ENCODE assay signal across 15 cellular contexts in the genomic region with DNA sequence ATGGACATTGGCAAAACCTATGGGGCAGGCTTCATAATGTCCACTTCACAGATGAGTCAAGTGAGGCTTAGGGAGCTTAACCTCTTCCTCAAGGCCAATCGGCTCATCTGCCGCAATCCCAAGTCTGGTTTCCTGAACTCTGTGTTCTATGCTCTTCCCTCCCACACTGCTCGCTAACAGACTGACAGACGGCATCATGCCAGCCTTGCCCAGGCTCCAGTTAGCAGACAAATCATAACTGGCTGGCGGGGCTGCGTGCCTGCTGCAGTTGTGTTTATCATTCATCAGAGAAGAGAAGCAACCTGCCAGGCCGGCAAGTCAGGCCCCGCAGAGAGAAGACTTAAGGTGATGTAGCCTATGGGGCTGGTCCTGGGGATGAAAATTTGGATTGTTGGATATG.
DNase-seq lines count a peak whose midpoint lies in the region; ATAC-seq and TF ChIP-seq lines count a peak whose summit lies in the region.
"Had no signal": no experiment of that assay in that cellular context is flagged by ENCODE, and none has a peak within 500 bp of the region (broad histone marks: within the 10 kb centered on the region; RNA-seq: fewer than 3 reads in every experiment).

No MANE protein-coding gene starts in this region.

- DNase-seq in LNCaP clone FGC (ENCODE audit: low read depth) (peak; percentile 42), fibroblast of mammary gland (ENCODE audit: low read depth) (peak; percentile 25), occipital lobe (lab: John Stamatoyannopoulos, UW) (peak; percentile 8), testis (peak; percentile 85), HFFc6 (no peak), NCI-H1417 treated with DMSO at 0.1 percent for 48 hours (lab: John Stamatoyannopoulos, UW) (no peak), GDM1 (lab: John Stamatoyannopoulos, UW) (no peak)
- DNase-seq: Caco-2; CD8-positive, alpha-beta memory T cell; H7 had no signal

- intact Hi-C loops in testis (cut with DNase I; ENCODE audit: low total_unique reads), result no loop called here

- H3K4me1 Mint-ChIP-seq in HFFc6 (ENCODE audit: low read depth), result no peaks in the 10 kb centered on the region

- TF ChIP-seq CTCF in LNCaP clone FGC (IDR thresholded peaks at IDR 0.05; ENCODE audit: control insufficient read depth, extremely low read depth, insufficient read depth) (no peak), fibroblast of mammary gland (conservative IDR thresholded peaks at IDR 0.05; ENCODE audit: control insufficient read depth, insufficient read depth, low read depth, low read length) (no peak), testis (IDR thresholded peaks at IDR 0.05) (no peak), HFFc6 (IDR thresholded peaks at IDR 0.05) (no peak)

- TF ChIP-seq POLR2A in testis (IDR thresholded peaks at IDR 0.05), result no peak

- H3K9me3 ChIP-seq in testis, result no peaks in the 10 kb centered on the region
- H3K9me3 ChIP-seq: A549, Caco-2 had no signal

- H3K27ac Mint-ChIP-seq in HFFc6, result no peak overlapping the region
- H3K27ac Mint-ChIP-seq: CD8-positive, alpha-beta memory T cell; GM23338 had no signal

- no peak overlapping the region for H3K4me3 Mint-ChIP-seq in HFFc6
- H3K4me3 Mint-ChIP-seq: CD8-positive, alpha-beta memory T cell; GM23338 had no signal

- no peak for ATAC-seq in GM21576 (IDR thresholded peaks at IDR 0.05; ENCODE audit: unreplicated experiment)
- ATAC-seq: A549, GM23338, HepG2 had no signal

- peaks cover 9% of the 10 kb centered on the region; the same call in 1 of the 2 replicates for H3K36me3 Mint-ChIP-seq in HFFc6 (ENCODE audit: low read depth)
- H3K36me3 Mint-ChIP-seq: CD8-positive, alpha-beta memory T cell had no signal

- no peaks in the 10 kb centered on the region for H3K36me3 ChIP-seq in testis (ENCODE audit: low read depth, missing control alignments)
- H3K36me3 ChIP-seq: BLaER1 had no signal

- H3K9me3 Mint-ChIP-seq in HFFc6, result peaks cover 62% of the 10 kb centered on the region
- H3K9me3 Mint-ChIP-seq: GM23338 had no signal

- H3K4me3 ChIP-seq in LNCaP clone FGC (ENCODE audit: low read depth, low read length) (no peak overlapping the region), fibroblast of mammary gland (ENCODE audit: control insufficient read depth, low read depth, low read length) (no peak overlapping the region), testis (no peak overlapping the region)
- H3K4me3 ChIP-seq: A549, BLaER1, GM23338 had no signal

- no peaks in the 10 kb centered on the region for H3K27me3 Mint-ChIP-seq in HFFc6 (ENCODE audit: insufficient read depth)

- no peaks in the 10 kb centered on the region for H3K4me1 ChIP-seq in testis
- H3K4me1 ChIP-seq: A549, Caco-2 had no signal

- 67 to 69% methylated on average over 8 of the region's 8 CpGs for WGBS in testis, 2 donors

- no peak overlapping the region for H3K27ac ChIP-seq in testis
- H3K27ac ChIP-seq: A549, BLaER1 had no signal

- H3K27me3 ChIP-seq in testis, result no peaks in the 10 kb centered on the region
- H3K27me3 ChIP-seq: BLaER1 had no signal

Comparison
In these comparisons a context has a peak if more than half of its experiments do, and no peak if none do; other contexts are left out.
1. DNase-seq: peak in LNCaP clone FGC (single experiment), fibroblast of mammary gland (single experiment), occipital lobe (single experiment) and testis (single experiment); none in HFFc6 (single experiment), NCI-H1417 treated with DMSO at 0.1 percent for 48 hours (single experiment) and GDM1 (single experiment).